Comparison of ENCODE assay signal across 8 cellular contexts in the genomic region with DNA sequence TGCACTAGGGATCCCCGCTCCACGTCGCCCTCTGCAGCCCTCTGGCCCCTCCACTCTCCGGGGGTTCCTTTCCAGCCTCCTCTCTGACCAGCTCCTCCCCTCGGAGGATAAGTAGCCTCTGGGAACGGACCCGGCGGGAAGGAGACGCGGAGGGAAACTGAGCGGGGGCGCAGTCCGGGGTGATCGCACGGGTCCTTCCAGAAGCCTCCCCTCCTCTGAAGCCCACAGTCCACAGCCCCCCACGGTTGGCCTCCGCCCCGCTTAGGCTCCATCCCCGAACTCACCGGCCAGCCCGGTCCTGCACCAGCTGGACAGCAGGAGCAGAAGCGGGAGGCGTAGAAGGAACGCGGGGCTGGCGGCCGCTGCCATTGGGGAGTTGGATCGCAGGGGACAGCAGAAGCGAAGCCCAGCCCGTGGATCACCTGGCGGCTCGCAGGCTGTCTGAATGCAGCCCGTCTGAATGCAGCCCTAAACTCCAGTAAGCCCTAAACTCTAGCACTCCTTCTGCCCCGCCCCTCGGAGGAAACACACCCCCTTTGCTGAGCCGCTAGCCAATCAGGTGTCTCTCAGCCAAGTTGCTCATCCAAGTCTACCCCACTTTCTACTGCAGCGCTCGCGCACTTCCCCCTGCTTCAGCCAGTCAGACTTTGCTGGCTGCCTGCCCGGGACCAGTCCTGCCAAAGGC. TPM values are rescaled to one million over a fixed set of nuclear protein-coding genes. Genes with fewer than 3 reads are reported as not detected.
A peak's percentile ranks its signal among the peaks of the same experiment; 100 is the strongest.
DNase-seq lines count a peak whose midpoint lies in the region; ATAC-seq and TF ChIP-seq lines count a peak whose summit lies in the region.

A gene with protein sequence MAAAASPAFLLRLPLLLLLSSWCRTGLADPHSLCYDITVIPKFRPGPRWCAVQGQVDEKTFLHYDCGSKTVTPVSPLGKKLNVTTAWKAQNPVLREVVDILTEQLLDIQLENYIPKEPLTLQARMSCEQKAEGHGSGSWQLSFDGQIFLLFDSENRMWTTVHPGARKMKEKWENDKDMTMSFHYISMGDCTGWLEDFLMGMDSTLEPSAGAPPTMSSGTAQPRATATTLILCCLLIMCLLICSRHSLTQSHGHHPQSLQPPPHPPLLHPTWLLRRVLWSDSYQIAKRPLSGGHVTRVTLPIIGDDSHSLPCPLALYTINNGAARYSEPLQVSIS (minus strand): TSS at position 480 of the 685 bp plus-strand sequence. CDS start 111 bp downstream, at position 369.

- H3K27ac ChIP-seq in Panc1 (ENCODE audit: low read length) (no peak within 1 kb of the TSS), esophagus muscularis mucosa (replicated peaks in 1 of 4) (peak within 1 kb of the TSS in 1 of 4 donors; percentile 15)

- H3K4me3 ChIP-seq in Caco-2 (ENCODE audit: low read depth, low read length), result peak within 1 kb of the TSS; percentile 32
- peak within 1 kb of the TSS; percentile 67 to 75 for H3K4me3 ChIP-seq in Panc1 (ENCODE audit: low read depth in 2 of 2, low read length in 2 of 2)
- peak within 1 kb of the TSS; percentile 54 to 61 (median 56) for H3K4me3 ChIP-seq in esophagus muscularis mucosa

- H3K27ac Mint-ChIP-seq in Caco-2 (ENCODE audit: unreplicated experiment), result no peak within 1 kb of the TSS
- H3K27ac Mint-ChIP-seq in activated T-cell treated with anti-CD3 and anti-CD28 coated beads, Interleukin-2, amount 50 U/mL, for 72 hours, result no peak within 1 kb of the TSS

- H3K4me1 ChIP-seq in Caco-2 (no peaks in the 10 kb centered on the region), Panc1 (ENCODE audit: control insufficient read depth, insufficient read depth, low read length) (0 out of 2 replicates have a peak, but pooled peaks cover 3% of the 10 kb centered on the region), esophagus muscularis mucosa (peaks cover 20 to 39% (median 34%) of the 10 kb centered on the region in 4 donors)

- WGBS in esophagus muscularis mucosa, result 0% methylated on average over 7 of the region's 40 CpGs

- H3K27me3 Mint-ChIP-seq in Caco-2 (ENCODE audit: insufficient read depth, unreplicated experiment), result peaks cover 32% of the 10 kb centered on the region
- peaks cover 89% of the 10 kb centered on the region for H3K27me3 Mint-ChIP-seq in activated T-cell treated with anti-CD3 and anti-CD28 coated beads, Interleukin-2, amount 50 U/mL, for 72 hours (ENCODE audit: low read depth)

- TF ChIP-seq EP300 in esophagus muscularis mucosa (IDR thresholded peaks at IDR 0.05), result no peak

- peaks cover 7% of the 10 kb centered on the region for H3K4me1 Mint-ChIP-seq in Caco-2 (ENCODE audit: low read depth, unreplicated experiment)
- peaks cover 34% of the 10 kb centered on the region for H3K4me1 Mint-ChIP-seq in activated T-cell treated with anti-CD3 and anti-CD28 coated beads, Interleukin-2, amount 50 U/mL, for 72 hours (ENCODE audit: low read depth)

- peak within 1 kb of the TSS; percentile 81 for H3K4me3 Mint-ChIP-seq in Caco-2 (ENCODE audit: unreplicated experiment)
- H3K4me3 Mint-ChIP-seq in activated T-cell treated with anti-CD3 and anti-CD28 coated beads, Interleukin-2, amount 50 U/mL, for 72 hours, result peak within 1 kb of the TSS; percentile 86 to 88

- no TSS peak for BruUV-seq in Caco-2 (replicated peaks; lab: Mats Ljungman, UMichigan)
- BruUV-seq in Panc1 (replicated peaks; lab: Mats Ljungman, UMichigan), result no TSS peak

- H3K27me3 ChIP-seq in Caco-2 (replicated peaks; ENCODE audit: control insufficient read depth, insufficient read depth, low read length) (peaks cover 1% of the 10 kb centered on the region), Panc1 (ENCODE audit: control insufficient read depth, insufficient read depth, low read length) (no peaks in the 10 kb centered on the region), esophagus muscularis mucosa (peaks cover 0 to 15% (median 0%) of the 10 kb centered on the region in 4 donors)

- H3K9me3 ChIP-seq in Caco-2 (no peaks in the 10 kb centered on the region), Panc1 (ENCODE audit: control insufficient read depth, insufficient read depth, low read depth, low read length) (no peaks in the 10 kb centered on the region), esophagus muscularis mucosa (no peaks in the 10 kb centered on the region)

- CTCF ChIA-PET in Caco-2 (lab: Charles Lee) (no interaction called here), Panc1 (lab: Charles Lee) (interaction anchor here (0.7 kb wide), 1 partner anchor 323 kb away, joined by 4 read pairs; no protein-coding TSS in a partner anchor)

- no peaks in the 10 kb centered on the region for H3K36me3 ChIP-seq in Caco-2 (ENCODE audit: control insufficient read depth, insufficient read depth, low read length)
- H3K36me3 ChIP-seq in Panc1 (ENCODE audit: control insufficient read depth, insufficient read depth, low read length), result no peaks in the 10 kb centered on the region
- no peaks in the 10 kb centered on the region for H3K36me3 ChIP-seq in esophagus muscularis mucosa

- no peaks in the 10 kb centered on the region for H3K9me3 Mint-ChIP-seq in Caco-2 (ENCODE audit: unreplicated experiment)
- no peaks in the 10 kb centered on the region for H3K9me3 Mint-ChIP-seq in activated T-cell treated with anti-CD3 and anti-CD28 coated beads, Interleukin-2, amount 50 U/mL, for 72 hours

- DNase-seq in Caco-2 (peak; percentile 88 to 92), HS-27A (ENCODE audit: low read depth) (peak; percentile 75), Panc1 (ENCODE audit: low read depth, low spot score) (peak; percentile 43), esophagus muscularis mucosa (ENCODE audit: extremely low spot score) (peak; percentile 97), mucosa of gallbladder (ENCODE audit: low spot score) (peak; percentile 89)
- DNase-seq in activated T-cell treated with anti-CD3 and anti-CD28 coated beads, Interleukin-2, amount 50 U/mL, for 72 hours, result peak; percentile 84 to 91
- DNase-seq in stimulated activated CD8-positive, alpha-beta memory T cell treated with anti-CD3 and anti-CD28 coated beads, Interleukin-15, amount 100 ng/mL, for 4 hours (ENCODE audit: low read depth in 2 of 2), result peak; percentile 58 to 73

- POLR2A ChIA-PET in Caco-2 (lab: Charles Lee), result no interaction called here
- POLR2A ChIA-PET in Panc1 (lab: Charles Lee), result no interaction called here

- no peaks in the 10 kb centered on the region for H3K36me3 Mint-ChIP-seq in Caco-2 (ENCODE audit: insufficient read depth, unreplicated experiment)
- no peaks in the 10 kb centered on the region for H3K36me3 Mint-ChIP-seq in activated T-cell treated with anti-CD3 and anti-CD28 coated beads, Interleukin-2, amount 50 U/mL, for 72 hours (ENCODE audit: insufficient read depth in 2 of 2)

- in situ Hi-C loops in Panc1 (cut with HindIII; ENCODE audit: low pct_unique_long_range_greater_than_20kb, low sequenced_read_pairs), result no loop called here

- no peak for TF ChIP-seq CTCF in Caco-2 (IDR thresholded peaks at IDR 0.05; ENCODE audit: insufficient read depth in 1 of 2, low read depth in 1 of 2, low read length in 1 of 2, severe bottlenecking in 1 of 2, unreplicated experiment in 1 of 2)
- no peak; the same call in 1 of the 2 replicates for TF ChIP-seq CTCF in Panc1 (IDR thresholded peaks at IDR 0.05)
- TF ChIP-seq CTCF in esophagus muscularis mucosa (IDR thresholded peaks at IDR 0.05), result no peak

- intact Hi-C loops in Caco-2 (cut with micrococcal nuclease; ENCODE audit: unreplicated experiment), result loop anchor here (5.0 kb wide), 1 partner anchor 40 kb away; no protein-coding TSS in a partner anchor
- intact Hi-C loops in Panc1 (cut with micrococcal nuclease; ENCODE audit: unreplicated experiment), result loop anchor here (10.0 kb wide), 1 partner anchor 58 kb away; a partner anchor contains a TSS
- intact Hi-C loops in esophagus muscularis mucosa (cut with DNase I), result no loop called here

- no peak for TF ChIP-seq POLR2A in esophagus muscularis mucosa (IDR thresholded peaks at IDR 0.05; ENCODE audit: low read depth)

- ATAC-seq in Panc1, result peak; percentile 88
- peak; percentile 95 for ATAC-seq in activated T-cell treated with anti-CD3 and anti-CD28 coated beads, Interleukin-2, amount 50 U/mL, for 72 hours (replicated peaks in 1 of 2)
- no peak for ATAC-seq in HG02840 (IDR thresholded peaks at IDR 0.05; ENCODE audit: low FRiP score, unreplicated experiment)

RNA-seq across cellular contexts. Expression of the gene that starts here (rescaled TPM):
- not detected in 2 replicates for total RNA-seq in Caco-2 (2022)
- 1.2 TPM for total RNA-seq in Panc1 (2021; ENCODE audit: unreplicated experiment)
- 1.4 TPM for polyA plus RNA-seq in Panc1 (2012; ENCODE audit: insufficient read length)
- total RNA-seq in activated T-cell treated with anti-CD3 and anti-CD28 coated beads, Interleukin-2, amount 50 U/mL, for 72 hours, result not detected
- under 1 TPM in 2 of 4 donors, not detected in 2; 0.29 to 0.32 TPM for total RNA-seq in esophagus muscularis mucosa
- 0.52 TPM for total RNA-seq in mucosa of gallbladder

Comparison
In these comparisons a context has a peak if more than half of its experiments do, and no peak if none do; other contexts are left out.
1. Peak in DNase-seq and H3K4me3 ChIP-seq in Caco-2; RNA of the gene not detected or under 1 TPM.
2. Peak in DNase-seq and ATAC-seq in activated T-cell treated with anti-CD3 and anti-CD28 coated beads, Interleukin-2, amount 50 U/mL, for 72 hours; RNA of the gene not detected or under 1 TPM.
3. Peak in DNase-seq and H3K4me3 ChIP-seq in esophagus muscularis mucosa; RNA of the gene not detected or under 1 TPM.
4. Peak in DNase-seq in mucosa of gallbladder; RNA of the gene not detected or under 1 TPM.
5. DNase-seq: peak in every context shown above with its lines; median percentile 97 in esophagus muscularis mucosa; 90 in Caco-2; 89 in mucosa of gallbladder; 88 in activated T-cell treated with anti-CD3 and anti-CD28 coated beads, Interleukin-2, amount 50 U/mL, for 72 hours; 75 in HS-27A; 66 in stimulated activated CD8-positive, alpha-beta memory T cell treated with anti-CD3 and anti-CD28 coated beads, Interleukin-15, amount 100 ng/mL, for 4 hours; 43 in Panc1.